10 cellular contexts compared by ENCODE assay signal in the genomic region with DNA sequence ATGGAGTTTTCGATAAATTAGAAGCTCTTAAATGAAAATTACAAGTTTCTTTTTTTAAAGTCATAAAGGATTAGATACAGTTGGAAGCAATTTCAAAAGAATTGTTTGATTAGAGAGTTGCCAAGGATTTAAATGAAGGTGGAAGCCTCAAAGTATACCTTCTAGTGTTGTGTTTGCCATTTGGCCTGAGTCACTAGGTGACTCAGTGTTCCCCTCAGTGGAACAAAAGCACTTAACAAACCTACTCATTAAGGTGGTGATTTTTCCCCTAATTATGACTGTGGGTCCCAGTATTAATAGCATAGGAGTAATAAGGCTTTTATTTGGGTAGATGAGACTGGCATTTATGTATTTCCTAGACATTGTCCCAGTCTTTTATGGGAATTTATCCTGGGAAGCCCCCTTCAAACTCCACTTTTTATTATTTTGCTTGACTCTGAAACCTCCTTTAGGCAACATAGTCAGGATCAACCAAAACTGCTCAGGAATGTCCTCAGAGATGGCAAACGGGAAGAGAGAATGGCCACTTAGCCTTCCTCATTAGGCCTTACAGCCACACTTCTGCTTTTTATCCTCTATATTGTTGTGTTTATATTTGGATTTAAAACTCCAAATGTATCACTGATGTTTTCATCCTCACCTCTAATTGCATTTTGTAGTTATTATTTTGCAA.
DNase-seq lines count a peak whose midpoint lies in the region; ATAC-seq lines count a peak whose summit lies in the region.
"Had no signal": no experiment of that assay in that cellular context is flagged by ENCODE, and none has a peak within 500 bp of the region (broad histone marks: within the 10 kb centered on the region; RNA-seq: fewer than 3 reads in every experiment).

No MANE protein-coding gene starts in this region.

- H3K36me3 Mint-ChIP-seq in activated CD4-positive, alpha-beta memory T cell treated with anti-CD3 and anti-CD28 coated beads, Interleukin-2, amount 10 ng/mL, durations not matched to agents 7 days and 5 days (ENCODE audit: low read depth) = peaks cover 16% of the 10 kb centered on the region

- no peaks in the 10 kb centered on the region for H3K27me3 Mint-ChIP-seq in activated CD4-positive, alpha-beta memory T cell treated with anti-CD3 and anti-CD28 coated beads, Interleukin-2, amount 10 ng/mL, durations not matched to agents 7 days and 5 days
- H3K27me3 Mint-ChIP-seq: central memory CD8-positive, alpha-beta T cell had no signal

- POLR2A ChIA-PET in activated CD4-positive, alpha-beta memory T cell treated with anti-CD3 and anti-CD28 coated beads, Interleukin-2, amount 10 ng/mL, durations not matched to agents 7 days and 5 days (lab: Charles Lee) = no interaction called here

- peak overlapping the region; percentile 44 for H3K27ac Mint-ChIP-seq in activated CD4-positive, alpha-beta memory T cell treated with anti-CD3 and anti-CD28 coated beads, Interleukin-2, amount 10 ng/mL, durations not matched to agents 7 days and 5 days

- CTCF ChIA-PET in activated CD4-positive, alpha-beta memory T cell treated with anti-CD3 and anti-CD28 coated beads, Interleukin-2, amount 10 ng/mL, durations not matched to agents 7 days and 5 days (lab: Charles Lee) = no interaction called here

- ATAC-seq in HG02870 (IDR thresholded peaks at IDR 0.05; ENCODE audit: unreplicated experiment) (peak; percentile 7), HG03439 (IDR thresholded peaks at IDR 0.05; ENCODE audit: unreplicated experiment) (no peak), GM21515 (IDR thresholded peaks at IDR 0.05; ENCODE audit: unreplicated experiment) (no peak)

- H3K4me3 Mint-ChIP-seq in activated CD4-positive, alpha-beta memory T cell treated with anti-CD3 and anti-CD28 coated beads, Interleukin-2, amount 10 ng/mL, durations not matched to agents 7 days and 5 days = no peak overlapping the region
- H3K4me3 Mint-ChIP-seq: central memory CD8-positive, alpha-beta T cell had no signal

- peaks cover 9% of the 10 kb centered on the region for H3K9me3 Mint-ChIP-seq in activated CD4-positive, alpha-beta memory T cell treated with anti-CD3 and anti-CD28 coated beads, Interleukin-2, amount 10 ng/mL, durations not matched to agents 7 days and 5 days
- H3K9me3 Mint-ChIP-seq: central memory CD8-positive, alpha-beta T cell had no signal

- peak; percentile 74 for DNase-seq in DMS53 (lab: John Stamatoyannopoulos, UW)
- no peak for DNase-seq in activated CD4-positive, alpha-beta memory T cell treated with anti-CD3 and anti-CD28 coated beads, Interleukin-2, amount 10 ng/mL, durations not matched to agents 7 days and 5 days
- DNase-seq in lung microvascular endothelial cell (ENCODE audit: low read depth in 2 of 2) = peak; percentile 28 to 64
- no peak for DNase-seq in NCI-H2196 (lab: John Stamatoyannopoulos, UW; ENCODE audit: unreplicated experiment)
- no peak for DNase-seq in NCI-H1694 (lab: John Stamatoyannopoulos, UW)
- DNase-seq: NCI-H526 treated with DMSO at 0.1 percent for 48 hours had no signal

- peaks cover 25% of the 10 kb centered on the region for H3K4me1 Mint-ChIP-seq in activated CD4-positive, alpha-beta memory T cell treated with anti-CD3 and anti-CD28 coated beads, Interleukin-2, amount 10 ng/mL, durations not matched to agents 7 days and 5 days

Comparison
In these comparisons a context has a peak if more than half of its experiments do, and no peak if none do; other contexts are left out.
1. DNase-seq: peak in DMS53 (single experiment) and lung microvascular endothelial cell (2 of 2); none in activated CD4-positive, alpha-beta memory T cell treated with anti-CD3 and anti-CD28 coated beads, Interleukin-2, amount 10 ng/mL, durations not matched to agents 7 days and 5 days (single experiment), NCI-H2196 (single experiment) and NCI-H1694 (single experiment).